ENCODE assay signal across 8 cellular contexts in the genomic region with DNA sequence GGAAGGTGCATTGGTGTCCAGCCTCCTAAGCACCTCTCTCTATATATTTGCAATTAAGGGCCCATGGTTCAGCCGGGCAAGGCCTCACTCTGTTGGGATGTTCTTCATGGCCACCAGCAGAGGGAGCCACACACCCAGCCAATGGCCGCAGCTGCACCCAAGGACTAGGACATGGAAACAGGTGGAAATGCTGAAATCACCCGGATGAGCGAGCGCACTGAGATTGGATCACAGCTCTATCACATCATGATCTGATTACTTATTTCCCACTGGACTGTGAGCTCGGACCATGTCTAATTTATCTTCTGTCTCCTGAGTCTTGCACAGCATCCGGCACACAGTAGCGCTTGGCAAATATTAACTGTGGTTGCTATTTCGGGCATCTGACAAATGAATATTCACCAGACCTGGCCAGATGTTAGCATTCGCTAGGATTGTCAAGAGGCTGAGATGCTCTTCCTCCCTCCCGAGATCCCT. TPM values are rescaled to one million over a fixed set of nuclear protein-coding genes. Genes with fewer than 3 reads are reported as not detected.
DNase-seq lines count a peak whose midpoint lies in the region; ATAC-seq and TF ChIP-seq lines count a peak whose summit lies in the region.

No MANE protein-coding gene starts in this region.

- ATAC-seq in lower lobe of right lung (peak; percentile 96 to 97), GM21390 (IDR thresholded peaks at IDR 0.05; ENCODE audit: unreplicated experiment) (no peak)

- H3K27ac ChIP-seq in HL-60 (replicated peaks) (no peak overlapping the region), dorsolateral prefrontal cortex (peak overlapping the region in 53 of 59 donors; percentile 5 to 88 (median 74)), lower lobe of right lung (no peak overlapping the region)

- H3K27me3 Mint-ChIP-seq in activated CD4-positive, alpha-beta memory T cell treated with anti-CD3 and anti-CD28 coated beads, Interleukin-2, amount 10 ng/mL, durations not matched to agents 7 days and 5 days = no peaks in the 10 kb centered on the region

- H3K27ac Mint-ChIP-seq in activated CD4-positive, alpha-beta memory T cell treated with anti-CD3 and anti-CD28 coated beads, Interleukin-2, amount 10 ng/mL, durations not matched to agents 7 days and 5 days = no peak overlapping the region

- no peak overlapping the region for H3K4me3 ChIP-seq in HL-60 (replicated peaks; ENCODE audit: insufficient read depth, low read length)
- H3K4me3 ChIP-seq in dorsolateral prefrontal cortex = peak overlapping the region in 43 of 59 donors; percentile 2 to 54 (median 27)
- H3K4me3 ChIP-seq in lower lobe of right lung = no peak overlapping the region

- H3K36me3 ChIP-seq in lower lobe of right lung = no peaks in the 10 kb centered on the region

- TF ChIP-seq CTCF in HL-60 (IDR thresholded peaks at IDR 0.05; ENCODE audit: insufficient read depth, low read length) = peak; percentile 61
- peak; percentile 88 to 99 (median 97) for TF ChIP-seq CTCF in dorsolateral prefrontal cortex (IDR thresholded peaks at IDR 0.05 in 54 of 56, conservative IDR thresholded peaks at IDR 0.05 in 2 of 56; ENCODE audit: low read depth in 1 of 56, partially characterized antibody in 56 of 56)
- TF ChIP-seq CTCF in lower lobe of right lung (IDR thresholded peaks at IDR 0.05) = peak; percentile 95

- H3K27me3 ChIP-seq in HL-60 (ENCODE audit: insufficient read depth, poor library complexity, severe bottlenecking) = no peaks in the 10 kb centered on the region
- no peaks in the 10 kb centered on the region for H3K27me3 ChIP-seq in dorsolateral prefrontal cortex
- no peaks in the 10 kb centered on the region for H3K27me3 ChIP-seq in lower lobe of right lung (ENCODE audit: low read depth)

- intact Hi-C loops in dorsolateral prefrontal cortex (cut with DNase I) = loop anchor here (1.0 to 10.0 kb wide), 6 partner anchors 32 to 194 kb away; a partner anchor contains a TSS
- intact Hi-C loops in lower lobe of right lung (cut with DNase I) = no loop called here

- peaks cover 4% of the 10 kb centered on the region for H3K4me1 Mint-ChIP-seq in activated CD4-positive, alpha-beta memory T cell treated with anti-CD3 and anti-CD28 coated beads, Interleukin-2, amount 10 ng/mL, durations not matched to agents 7 days and 5 days

- CTCF ChIA-PET in activated CD4-positive, alpha-beta memory T cell treated with anti-CD3 and anti-CD28 coated beads, Interleukin-2, amount 10 ng/mL, durations not matched to agents 7 days and 5 days (lab: Charles Lee) = interaction anchor here (0.5 to 4.3 kb wide), 34 partner anchors 9 to 623 kb away, joined by 3 to 28 read pairs (median 4); a partner anchor contains a TSS

- H3K9me3 ChIP-seq in lower lobe of right lung = no peaks in the 10 kb centered on the region

- H3K4me1 ChIP-seq in lower lobe of right lung = no peaks in the 10 kb centered on the region

- DNase-seq in ELF-1 (ENCODE audit: low read depth, low spot score) (peak; percentile 79), HL-60 (ENCODE audit: low read depth in 1 of 2, low spot score in 1 of 2) (peak; percentile 65 to 82), NCI-H82 (lab: John Stamatoyannopoulos, UW) (peak; percentile 93), dorsolateral prefrontal cortex (peak; percentile 70 to 95 (median 89)), lower lobe of right lung (peak; percentile 83)
- DNase-seq in activated CD4-positive, alpha-beta memory T cell treated with anti-CD3 and anti-CD28 coated beads, Interleukin-2, amount 10 ng/mL, durations not matched to agents 7 days and 5 days = peak; percentile 77
- DNase-seq in stimulated activated CD4-positive, alpha-beta T cell treated with anti-CD3 and anti-CD28 coated beads, TNF-alpha, amount 100 ng/mL, for 48 hours (ENCODE audit: low read depth in 3 of 3) = peak; percentile 55 to 68 (median 56)

- H3K9me3 Mint-ChIP-seq in activated CD4-positive, alpha-beta memory T cell treated with anti-CD3 and anti-CD28 coated beads, Interleukin-2, amount 10 ng/mL, durations not matched to agents 7 days and 5 days = no peaks in the 10 kb centered on the region

- no peaks in the 10 kb centered on the region for H3K36me3 Mint-ChIP-seq in activated CD4-positive, alpha-beta memory T cell treated with anti-CD3 and anti-CD28 coated beads, Interleukin-2, amount 10 ng/mL, durations not matched to agents 7 days and 5 days (ENCODE audit: low read depth)

- POLR2A ChIA-PET in activated CD4-positive, alpha-beta memory T cell treated with anti-CD3 and anti-CD28 coated beads, Interleukin-2, amount 10 ng/mL, durations not matched to agents 7 days and 5 days (lab: Charles Lee) = no interaction called here

- no peak overlapping the region for H3K4me3 Mint-ChIP-seq in activated CD4-positive, alpha-beta memory T cell treated with anti-CD3 and anti-CD28 coated beads, Interleukin-2, amount 10 ng/mL, durations not matched to agents 7 days and 5 days

RNA-seq across cellular contexts. Expression of a gene that starts 31.2 kb away (rescaled TPM):
- total RNA-seq in activated CD4-positive, alpha-beta memory T cell treated with anti-CD3 and anti-CD28 coated beads, Interleukin-2, amount 10 ng/mL, durations not matched to agents 7 days and 5 days = 10 to 100 TPM; 10.3 to 10.7 TPM
- total RNA-seq in dorsolateral prefrontal cortex (100 to 1,000 TPM in 119 of 120 experiments, 10 to 100 TPM in 1; 82.2 to 364 (median 248) TPM), lower lobe of right lung (6.0 TPM)

Comparison
In these comparisons a context has a peak if more than half of its experiments do, and no peak if none do; other contexts are left out.
1. H3K27ac ChIP-seq: peak in dorsolateral prefrontal cortex (53 of 59); none in HL-60 (single experiment) and lower lobe of right lung (single experiment).
2. H3K4me3 ChIP-seq: peak in dorsolateral prefrontal cortex (43 of 59); none in HL-60 (single experiment) and lower lobe of right lung (single experiment).
3. RNA of a gene that starts 31.2 kb away (total RNA-seq): 82.2 to 364 TPM in dorsolateral prefrontal cortex; 10.3 to 10.7 TPM in activated CD4-positive, alpha-beta memory T cell treated with anti-CD3 and anti-CD28 coated beads, Interleukin-2, amount 10 ng/mL, durations not matched to agents 7 days and 5 days and 6.0 TPM in lower lobe of right lung (single experiment); every median in the first group is over 4 times any median in the second.
4. Peak in every context shown above with its lines, with median percentiles within 50 percentile points of each other: DNase-seq and CTCF ChIP-seq.